ENCODE assay signal across 23 cellular contexts in genomic region chr20:62186096-62186426, GRCh38. TPM values are rescaled to one million over a fixed set of nuclear protein-coding genes. Genes with fewer than 3 reads are reported as not detected.
"Had no signal": no experiment of that assay in that cellular context is flagged by ENCODE, and none has a peak within 500 bp of the region (broad histone marks: within the 10 kb centered on the region; RNA-seq: fewer than 3 reads in every experiment).

No MANE protein-coding gene starts in this region.

- DNase-seq: activated CD4-positive, alpha-beta memory T cell treated with anti-CD3 and anti-CD28 coated beads for 36 hours; activated CD4-positive, alpha-beta T cell treated with anti-CD3 and anti-CD28 coated beads for 48 hours; activated effector memory CD4-positive, alpha-beta T cell treated with anti-CD3 and anti-CD28 coated beads, Interleukin-2, amount 50 U/mL, for 16 hours; activated naive CD4-positive, alpha-beta T cell treated with anti-CD3 and anti-CD28 coated beads, Interleukin-2, amount 10 ng/mL, durations not matched to agents 7 days and 5 days; activated T-cell treated with anti-CD3 and anti-CD28 coated beads, Interleukin-2, amount 50 U/mL, for 48 hours; cortex of kidney; foreskin keratinocyte; kidney; naive thymus-derived CD4-positive, alpha-beta T cell; sigmoid colon; stimulated activated CD4-positive, alpha-beta T cell treated with anti-CD3 and anti-CD28 coated beads, Interleukin-2, amount 100 ng/mL, for 48 hours; stimulated activated CD8-positive, alpha-beta memory T cell treated with anti-CD3 and anti-CD28 coated beads, Interleukin-4, amount 100 ng/mL, for 48 hours; stimulated activated naive B cell treated with anti-CD40 and anti-IgM and Interleukin-4, amounts not matched to agents 10 μg/mL and 1 μg/mL and 100 μg/mL, for 72 hours; testis had no signal

- H3K9me3 ChIP-seq: sigmoid colon, testis, vagina had no signal

- H3K27ac ChIP-seq: cardiac muscle cell, foreskin keratinocyte, sigmoid colon, testis, vagina had no signal

- H3K27me3 ChIP-seq: cardiac muscle cell, foreskin keratinocyte, sigmoid colon, testis, vagina had no signal

- H3K27ac Mint-ChIP-seq: activated CD4-positive, alpha-beta memory T cell treated with anti-CD3 and anti-CD28 coated beads for 36 hours; activated naive CD4-positive, alpha-beta T cell treated with anti-CD3 and anti-CD28 coated beads, Interleukin-2, amount 10 ng/mL, durations not matched to agents 7 days and 5 days; stimulated activated naive B cell treated with anti-CD40 and anti-IgM and Interleukin-4, amounts not matched to agents 10 μg/mL and 1 μg/mL and 100 μg/mL, for 72 hours had no signal

- H3K4me3 Mint-ChIP-seq: activated CD4-positive, alpha-beta memory T cell treated with anti-CD3 and anti-CD28 coated beads for 36 hours; activated naive CD4-positive, alpha-beta T cell treated with anti-CD3 and anti-CD28 coated beads, Interleukin-2, amount 10 ng/mL, durations not matched to agents 7 days and 5 days; stimulated activated naive B cell treated with anti-CD40 and anti-IgM and Interleukin-4, amounts not matched to agents 10 μg/mL and 1 μg/mL and 100 μg/mL, for 72 hours had no signal

- H3K4me2 ChIP-seq: smooth muscle cell had no signal

- ATAC-seq: foreskin keratinocyte; naive thymus-derived CD4-positive, alpha-beta T cell; stimulated activated naive B cell treated with anti-CD40 and anti-IgM and Interleukin-4, amounts not matched to agents 10 μg/mL and 1 μg/mL and 100 μg/mL, for 72 hours had no signal

- H3K27me3 Mint-ChIP-seq: activated CD4-positive, alpha-beta memory T cell treated with anti-CD3 and anti-CD28 coated beads for 36 hours; naive thymus-derived CD4-positive, alpha-beta T cell; stimulated activated naive B cell treated with anti-CD40 and anti-IgM and Interleukin-4, amounts not matched to agents 10 μg/mL and 1 μg/mL and 100 μg/mL, for 72 hours; type B pancreatic cell had no signal

- H3K9me3 Mint-ChIP-seq: activated CD4-positive, alpha-beta memory T cell treated with anti-CD3 and anti-CD28 coated beads for 36 hours; activated naive CD4-positive, alpha-beta T cell treated with anti-CD3 and anti-CD28 coated beads, Interleukin-2, amount 10 ng/mL, durations not matched to agents 7 days and 5 days; naive thymus-derived CD4-positive, alpha-beta T cell; neural crest cell; stimulated activated naive B cell treated with anti-CD40 and anti-IgM and Interleukin-4, amounts not matched to agents 10 μg/mL and 1 μg/mL and 100 μg/mL, for 72 hours; type B pancreatic cell had no signal

- H3K4me3 ChIP-seq: cardiac muscle cell, sigmoid colon, smooth muscle cell, testis, vagina had no signal

RNA-seq across cellular contexts. Expression of gene HRH3, which starts 34.0 kb away (rescaled TPM):
- total RNA-seq: activated CD4-positive, alpha-beta memory T cell treated with anti-CD3 and anti-CD28 coated beads for 36 hours; cardiac muscle cell; foreskin keratinocyte; glomerular endothelial cell; kidney; lung microvascular endothelial cell; naive thymus-derived CD4-positive, alpha-beta T cell; omental fat pad; renal cortical epithelial cell; sigmoid colon; smooth muscle cell; vagina had no signal
- polyA plus RNA-seq: cardiac muscle cell; foreskin keratinocyte; naive thymus-derived CD4-positive, alpha-beta T cell; sigmoid colon; smooth muscle cell had no signal
